ENCODE assay signal across 11 cellular contexts in the genomic region with DNA sequence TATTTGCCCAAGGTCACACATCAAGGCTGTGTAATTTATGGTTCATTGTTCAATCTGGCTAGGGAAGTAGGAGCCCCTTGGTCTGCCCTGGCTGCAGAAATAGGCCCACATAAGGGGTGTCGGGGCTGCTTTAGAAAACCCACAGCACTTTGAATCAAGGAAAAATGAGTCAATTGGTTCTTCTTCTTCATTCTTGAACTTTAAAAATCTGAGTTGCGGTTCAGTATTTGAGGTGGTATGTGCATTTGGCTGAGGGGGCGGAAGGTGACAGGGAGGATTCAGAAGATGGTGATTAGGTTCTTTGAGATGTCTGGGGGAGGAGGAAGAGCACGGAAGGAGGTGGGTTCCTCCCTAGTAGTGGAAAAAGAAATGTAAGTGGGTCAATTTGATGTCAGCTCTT.
A peak's percentile ranks its signal among the peaks of the same experiment; 100 is the strongest.
DNase-seq lines count a peak whose midpoint lies in the region; ATAC-seq and TF ChIP-seq lines count a peak whose summit lies in the region.
"Had no signal": no experiment of that assay in that cellular context is flagged by ENCODE, and none has a peak within 500 bp of the region (broad histone marks: within the 10 kb centered on the region; RNA-seq: fewer than 3 reads in every experiment).

No MANE protein-coding gene starts in this region.

- no peaks in the 10 kb centered on the region for H3K4me1 ChIP-seq in SJCRH30

- H3K4me3 Mint-ChIP-seq in activated naive CD4-positive, alpha-beta T cell treated with anti-CD3 and anti-CD28 coated beads for 36 hours, result no peak overlapping the region
- H3K4me3 Mint-ChIP-seq: WTC11 had no signal

- H3K27ac ChIP-seq in HL-60 (replicated peaks) (peak overlapping the region; percentile 17), SJCRH30 (no peak overlapping the region)
- H3K27ac ChIP-seq: transverse colon had no signal

- CTCF ChIA-PET in activated naive CD4-positive, alpha-beta T cell treated with anti-CD3 and anti-CD28 coated beads for 36 hours (lab: Charles Lee), result interaction anchor here (2.0 kb wide), 1 partner anchor 26 kb away, joined by 7 read pairs; no protein-coding TSS in a partner anchor

- no peak for DNase-seq in HL-60 (ENCODE audit: low read depth in 1 of 2, low spot score in 1 of 2)
- peak; percentile 71 for DNase-seq in activated naive CD4-positive, alpha-beta T cell treated with anti-CD3 and anti-CD28 coated beads for 36 hours
- peak; percentile 41 to 69 for DNase-seq in stimulated activated CD4-positive, alpha-beta T cell treated with anti-CD3 and anti-CD28 coated beads, Interleukin-4, amount 100 ng/mL, for 4 hours
- no peak for DNase-seq in NCI-H2227 treated with DMSO at 0.1 percent for 48 hours (lab: John Stamatoyannopoulos, UW)
- DNase-seq in cerebellum (ENCODE audit: low spot score), result no peak
- no peak for DNase-seq in iPS-NIHi7 (ENCODE audit: extremely low spot score)
- DNase-seq in SJCRH30, result no peak
- DNase-seq: NCI-H526 treated with DMSO at 0.1 percent for 48 hours, transverse colon had no signal

- H3K9me3 ChIP-seq in SJCRH30 (replicated peaks), result no peaks in the 10 kb centered on the region
- H3K9me3 ChIP-seq: transverse colon had no signal

- no peaks in the 10 kb centered on the region for H3K36me3 Mint-ChIP-seq in activated naive CD4-positive, alpha-beta T cell treated with anti-CD3 and anti-CD28 coated beads for 36 hours (ENCODE audit: low read depth)
- H3K36me3 Mint-ChIP-seq: WTC11 had no signal

- TF ChIP-seq CTCF in HL-60 (IDR thresholded peaks at IDR 0.05; ENCODE audit: insufficient read depth, low read length), result no peak

- peaks cover 15% of the 10 kb centered on the region for H3K27me3 Mint-ChIP-seq in activated naive CD4-positive, alpha-beta T cell treated with anti-CD3 and anti-CD28 coated beads for 36 hours (ENCODE audit: low read depth)

- no peak overlapping the region for H3K27ac Mint-ChIP-seq in activated naive CD4-positive, alpha-beta T cell treated with anti-CD3 and anti-CD28 coated beads for 36 hours
- H3K27ac Mint-ChIP-seq: WTC11 had no signal

- H3K4me3 ChIP-seq in HL-60 (replicated peaks; ENCODE audit: insufficient read depth, low read length) (no peak overlapping the region), SJCRH30 (no peak overlapping the region)
- H3K4me3 ChIP-seq: transverse colon had no signal

- intact Hi-C loops in activated naive CD4-positive, alpha-beta T cell treated with anti-CD3 and anti-CD28 coated beads for 36 hours (cut with micrococcal nuclease), result loop anchor here (1.0 to 5.0 kb wide), 8 partner anchors 21 to 435 kb away; no protein-coding TSS in a partner anchor

- H3K36me3 ChIP-seq in SJCRH30, result no peaks in the 10 kb centered on the region
- H3K36me3 ChIP-seq: transverse colon had no signal

- H3K27me3 ChIP-seq in HL-60 (ENCODE audit: insufficient read depth, poor library complexity, severe bottlenecking), result no peaks in the 10 kb centered on the region
- H3K27me3 ChIP-seq in SJCRH30, result no peaks in the 10 kb centered on the region
- H3K27me3 ChIP-seq: transverse colon had no signal

- peaks cover 18% of the 10 kb centered on the region for H3K4me1 Mint-ChIP-seq in activated naive CD4-positive, alpha-beta T cell treated with anti-CD3 and anti-CD28 coated beads for 36 hours (ENCODE audit: low read depth)

- H3K9me3 Mint-ChIP-seq in activated naive CD4-positive, alpha-beta T cell treated with anti-CD3 and anti-CD28 coated beads for 36 hours, result no peaks in the 10 kb centered on the region
- H3K9me3 Mint-ChIP-seq: WTC11 had no signal

- peak; percentile 39 for ATAC-seq in GM18867 (IDR thresholded peaks at IDR 0.05; ENCODE audit: unreplicated experiment)
- ATAC-seq: WTC11 had no signal

Comparison
In these comparisons a context has a peak if more than half of its experiments do, and no peak if none do; other contexts are left out.
1. DNase-seq: peak in activated naive CD4-positive, alpha-beta T cell treated with anti-CD3 and anti-CD28 coated beads for 36 hours (single experiment) and stimulated activated CD4-positive, alpha-beta T cell treated with anti-CD3 and anti-CD28 coated beads, Interleukin-4, amount 100 ng/mL, for 4 hours (2 of 2); none in HL-60 (0 of 2), NCI-H2227 treated with DMSO at 0.1 percent for 48 hours (single experiment), cerebellum (single experiment), iPS-NIHi7 (single experiment) and SJCRH30 (0 of 2).